In the genomic region with DNA sequence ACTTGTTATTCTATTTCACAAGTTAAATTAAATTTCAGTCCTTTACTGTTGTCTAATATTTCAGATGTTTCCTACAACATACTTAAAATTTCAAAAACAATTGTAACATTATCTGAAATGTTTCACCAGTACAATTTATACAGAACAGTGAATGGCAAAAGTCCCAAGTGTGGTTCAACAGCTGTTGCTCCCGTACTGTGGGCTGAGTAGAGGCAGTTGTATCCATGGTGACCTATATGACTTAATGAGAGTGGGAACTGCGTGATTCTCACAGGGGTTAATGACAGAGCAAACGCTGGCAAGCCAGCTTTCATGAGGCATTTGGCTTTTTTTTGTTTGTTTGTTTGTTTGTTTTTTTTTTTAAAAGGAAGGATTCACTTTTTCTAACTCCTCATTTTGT, we compare ENCODE assay signal across 27 cellular contexts. TPM values are rescaled to one million over a fixed set of nuclear protein-coding genes. Genes with fewer than 3 reads are reported as not detected.
"Had no signal": no experiment of that assay in that cellular context is flagged by ENCODE, and none has a peak within 500 bp of the region (broad histone marks: within the 10 kb centered on the region; RNA-seq: fewer than 3 reads in every experiment).

No MANE protein-coding gene starts in this region.

- H3K4me3 ChIP-seq: gastroesophageal sphincter, heart right ventricle, left lung, neural progenitor cell, right lobe of liver, stomach, vagina had no signal

- H3K9me3 Mint-ChIP-seq: stimulated activated effector memory CD8-positive, alpha-beta T cell treated with anti-CD3 and anti-CD28 coated beads, Interleukin-12 subunit alpha, Interleukin-12 subunit beta, amount 100 ng/mL, for 72 hours had no signal

- H3K27ac ChIP-seq: gastroesophageal sphincter, heart right ventricle, left lung, neural progenitor cell, right lobe of liver, stomach, vagina had no signal

- H3K36me3 ChIP-seq: gastroesophageal sphincter, heart right ventricle, left lung, neural progenitor cell, right lobe of liver, stomach, vagina had no signal

- H3K9ac ChIP-seq: neural progenitor cell had no signal

- DNase-seq: activated CD4-positive, alpha-beta T cell treated with anti-CD3 and anti-CD28 coated beads for 36 hours; activated CD4-positive, alpha-beta T cell treated with anti-CD3 and anti-CD28 coated beads, Interleukin-2, amount 50 U/mL, for 48 hours; activated gamma-delta T cell treated with Interleukin-2 at 50 U/mL for 16 hours; activated T-cell treated with anti-CD3 and anti-CD28 coated beads for 4 hours; cerebellar nuclear complex; cortex of kidney; erythroblast; heart right ventricle; left lung; mammary epithelial cell; naive B cell; right lobe of liver; stimulated activated CD4-positive, alpha-beta T cell treated with anti-CD3 and anti-CD28 coated beads, Interleukin-4, amount 100 ng/mL, for 24 hours; stomach; trophoblast cell had no signal

- H3K27me3 ChIP-seq: gastroesophageal sphincter, right lobe of liver, stomach, vagina had no signal

- H3K9me3 ChIP-seq: gastroesophageal sphincter, heart right ventricle, left lung, right lobe of liver, stomach, vagina had no signal

- H3K27ac Mint-ChIP-seq: activated CD4-positive, alpha-beta T cell treated with anti-CD3 and anti-CD28 coated beads for 36 hours; activated naive CD8-positive, alpha-beta T cell; activated T-helper 1 cell treated with anti-CD3 and anti-CD28 coated beads, Interleukin-12 subunit alpha, Interleukin-12 subunit beta, Interleukin-2, Interleukin-4 antibody, amounts not matched to agents 30 ng/mL and 10 ng/mL and 1 ng/mL, durations not matched to agents 14 hours and 24 hours and 36 hours; naive B cell; neural progenitor cell; stimulated activated effector memory CD8-positive, alpha-beta T cell treated with anti-CD3 and anti-CD28 coated beads, Interleukin-12 subunit alpha, Interleukin-12 subunit beta, amount 100 ng/mL, for 72 hours; WTC11 had no signal

- H3K36me3 Mint-ChIP-seq: activated naive CD8-positive, alpha-beta T cell; naive B cell; neural progenitor cell had no signal

- ATAC-seq: activated CD4-positive, alpha-beta T cell treated with anti-CD3 and anti-CD28 coated beads for 36 hours; gastroesophageal sphincter; heart right ventricle; left lung; right lobe of liver; stimulated activated effector memory CD8-positive, alpha-beta T cell treated with anti-CD3 and anti-CD28 coated beads, Interleukin-12 subunit alpha, Interleukin-12 subunit beta, amount 100 ng/mL, for 72 hours; WTC11 had no signal

- H3K4me2 ChIP-seq: neural progenitor cell had no signal

- H3K4me3 Mint-ChIP-seq: activated CD4-positive, alpha-beta T cell treated with anti-CD3 and anti-CD28 coated beads for 36 hours; activated naive CD8-positive, alpha-beta T cell; activated T-helper 1 cell treated with anti-CD3 and anti-CD28 coated beads, Interleukin-12 subunit alpha, Interleukin-12 subunit beta, Interleukin-2, Interleukin-4 antibody, amounts not matched to agents 30 ng/mL and 10 ng/mL and 1 ng/mL, durations not matched to agents 14 hours and 24 hours and 36 hours; naive B cell; neural progenitor cell; stimulated activated effector memory CD8-positive, alpha-beta T cell treated with anti-CD3 and anti-CD28 coated beads, Interleukin-12 subunit alpha, Interleukin-12 subunit beta, amount 100 ng/mL, for 72 hours; WTC11 had no signal

RNA-seq across cellular contexts. Expression of a gene that starts 5.3 kb away (rescaled TPM):
- total RNA-seq: bronchial epithelial cell had no signal
- polyA plus RNA-seq: mammary epithelial cell had no signal

RNA-seq across cellular contexts. Expression of a gene that starts 14.0 kb away (rescaled TPM):
- total RNA-seq: activated CD4-positive, alpha-beta T cell treated with anti-CD3 and anti-CD28 coated beads for 36 hours; activated T-helper 1 cell treated with anti-CD3 and anti-CD28 coated beads, Interleukin-12 subunit alpha, Interleukin-12 subunit beta, Interleukin-2, Interleukin-4 antibody, amounts not matched to agents 30 ng/mL and 10 ng/mL and 1 ng/mL, durations not matched to agents 14 hours and 24 hours and 36 hours; bronchial epithelial cell; kidney epithelial cell; left lung; mammary epithelial cell; osteocyte; pulmonary artery endothelial cell; right lobe of liver; stomach; temporal lobe; vagina had no signal
- polyA plus RNA-seq: heart right ventricle, mammary epithelial cell, stomach had no signal
